ENCODE assay signal across 10 cellular contexts in genomic region chr15:69757186-69757585, GRCh38.
DNase-seq lines count a peak whose midpoint lies in the region; ATAC-seq, FAIRE-seq and TF ChIP-seq lines count a peak whose summit lies in the region.
"Had no signal": no experiment of that assay in that cellular context is flagged by ENCODE, and none has a peak within 500 bp of the region (broad histone marks: within the 10 kb centered on the region; RNA-seq: fewer than 3 reads in every experiment).

No MANE protein-coding gene starts in this region.

- DNase-seq in CD4-positive, alpha-beta T cell: peak in 3 of 10 experiments; percentile 26 to 36 (median 33)
- peak; percentile 61 for DNase-seq in activated CD4-positive, CD25-positive, alpha-beta regulatory T cell treated with anti-CD3 and anti-CD28 coated beads, Interleukin-2, amount 50 U/mL, for 72 hours
- DNase-seq in activated naive CD4-positive, alpha-beta T cell treated with anti-CD3 and anti-CD28 coated beads, Interleukin-2, amount 50 U/mL, for 16 hours: peak; percentile 79
- peak; percentile 60 to 73 (median 65) for DNase-seq in stimulated activated CD4-positive, alpha-beta T cell treated with anti-CD3 and anti-CD28 coated beads, Interleukin-12 subunit alpha, Interleukin-12 subunit beta, amount 100 ng/mL, for 48 hours (ENCODE audit: low read depth in 2 of 3, low spot score in 1 of 3)
- no peak for DNase-seq in amniotic stem cell (lab: John Stamatoyannopoulos, UW)
- no peak for DNase-seq in NCI-H2029 (lab: John Stamatoyannopoulos, UW)
- DNase-seq in AML-193 (lab: John Stamatoyannopoulos, UW): no peak
- DNase-seq in small intestine: no peak
- DNase-seq: dermis blood vessel endothelial cell, KG1 had no signal

- TF ChIP-seq CTCF in CD4-positive, alpha-beta T cell (IDR thresholded peaks at IDR 0.05): no peak

- no peaks in the 10 kb centered on the region for H3K36me3 Mint-ChIP-seq in CD4-positive, alpha-beta T cell (ENCODE audit: low read depth)

- H3K9me3 Mint-ChIP-seq in CD4-positive, alpha-beta T cell: no peaks in the 10 kb centered on the region

- no peaks in the 10 kb centered on the region for H3K27me3 ChIP-seq in CD4-positive, alpha-beta T cell (ENCODE audit: control insufficient read depth, insufficient read depth, low read length)
- no peaks in the 10 kb centered on the region for H3K27me3 ChIP-seq in small intestine (ENCODE audit: control insufficient read depth in 2 of 2, insufficient read depth in 2 of 2, low read length in 2 of 2)

- peaks cover 95% of the 10 kb centered on the region for H3K4me1 Mint-ChIP-seq in CD4-positive, alpha-beta T cell (ENCODE audit: low read depth)

- H3K4me3 Mint-ChIP-seq in CD4-positive, alpha-beta T cell: peak overlapping the region; percentile 12

- ATAC-seq in CD4-positive, alpha-beta T cell (ENCODE audit: poor library complexity): no peak

- no peak overlapping the region for H3K27ac ChIP-seq in CD4-positive, alpha-beta T cell (ENCODE audit: low read depth, low read length)
- no peak overlapping the region for H3K27ac ChIP-seq in small intestine (ENCODE audit: low read depth in 1 of 2, low read length in 1 of 2)

- intact Hi-C loops in CD4-positive, alpha-beta T cell (cut with DNase I, micrococcal nuclease): loop anchor here (2.0 to 10.0 kb wide), 6 partner anchors 45 to 798 kb away; no protein-coding TSS in a partner anchor

- POLR2A ChIA-PET in CD4-positive, alpha-beta T cell (lab: Charles Lee): interaction anchor here (0.6 to 10.5 kb wide), 6 partner anchors 12 to 341 kb away, joined by 3 to 160 read pairs (median 4); partner anchors contain the start of gene TLE3

- peaks cover 0 to 2% of the 10 kb centered on the region in 2 donors for H3K4me1 ChIP-seq in small intestine (ENCODE audit: control insufficient read depth in 2 of 2, insufficient read depth in 1 of 2, low read depth in 1 of 2, low read length in 1 of 2)

- H3K9me3 ChIP-seq in CD4-positive, alpha-beta T cell (ENCODE audit: control insufficient read depth, low read length): peaks cover 7% of the 10 kb centered on the region
- no peaks in the 10 kb centered on the region for H3K9me3 ChIP-seq in small intestine (ENCODE audit: control insufficient read depth, low read depth)

- peak overlapping the region; percentile 33 for H3K27ac Mint-ChIP-seq in CD4-positive, alpha-beta T cell

- CTCF ChIA-PET in CD4-positive, alpha-beta T cell (lab: Charles Lee): interaction anchor here (1.2 to 3.2 kb wide), 5 partner anchors 25 to 344 kb away, joined by 4 to 12 read pairs (median 6); partner anchors contain the start of gene TLE3

- no peak for FAIRE-seq in small intestine (lab: Jason Lieb, UNC)

- no peak overlapping the region for H3K4me3 ChIP-seq in small intestine (ENCODE audit: low read depth in 1 of 2, low read length in 2 of 2)

- H3K36me3 ChIP-seq in small intestine (ENCODE audit: control insufficient read depth in 2 of 2, insufficient read depth in 2 of 2, low read length in 2 of 2): no peaks in the 10 kb centered on the region

- WGBS in small intestine, 3 donors: 89 to 93% (median 92%) methylated on average over 6 of the region's 6 CpGs

- H3K27me3 Mint-ChIP-seq in CD4-positive, alpha-beta T cell: no peaks in the 10 kb centered on the region

Comparison
In these comparisons a context has a peak if more than half of its experiments do, and no peak if none do; other contexts are left out.
1. DNase-seq: peak in activated CD4-positive, CD25-positive, alpha-beta regulatory T cell treated with anti-CD3 and anti-CD28 coated beads, Interleukin-2, amount 50 U/mL, for 72 hours (single experiment), activated naive CD4-positive, alpha-beta T cell treated with anti-CD3 and anti-CD28 coated beads, Interleukin-2, amount 50 U/mL, for 16 hours (single experiment) and stimulated activated CD4-positive, alpha-beta T cell treated with anti-CD3 and anti-CD28 coated beads, Interleukin-12 subunit alpha, Interleukin-12 subunit beta, amount 100 ng/mL, for 48 hours (3 of 3); none in amniotic stem cell (single experiment), NCI-H2029 (single experiment), AML-193 (0 of 2) and small intestine (single experiment).